Comparison of ENCODE assay signal across 21 cellular contexts in the genomic region with DNA sequence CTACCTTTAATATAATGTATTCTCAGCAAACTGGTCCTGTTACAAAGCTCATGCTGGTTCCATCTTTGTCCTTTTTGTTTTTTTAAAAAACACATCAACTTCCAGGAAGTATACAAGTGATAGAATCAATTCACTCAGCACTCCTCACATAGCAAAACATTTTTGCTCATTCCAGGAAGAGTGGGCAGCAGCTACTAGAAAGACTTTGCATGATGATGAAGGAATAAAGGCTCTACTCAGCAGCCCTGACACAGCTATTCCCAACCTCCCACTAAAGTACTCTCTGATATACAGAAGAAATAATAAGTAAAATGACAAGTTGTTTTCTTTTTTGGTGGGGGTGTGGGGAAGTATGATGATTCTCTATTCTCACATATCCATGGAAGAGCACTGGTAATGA.
"Had no signal": no experiment of that assay in that cellular context is flagged by ENCODE, and none has a peak within 500 bp of the region (broad histone marks: within the 10 kb centered on the region; RNA-seq: fewer than 3 reads in every experiment).

No MANE protein-coding gene starts in this region.

- H3K36me3 Mint-ChIP-seq: mesothelial cell of epicardium had no signal

- FAIRE-seq: endothelial cell of umbilical vein, islet of Langerhans, keratinocyte had no signal

- H3K27ac Mint-ChIP-seq: mesothelial cell of epicardium had no signal

- ATAC-seq: foreskin keratinocyte, gastrocnemius medialis, heart right ventricle, left cardiac atrium, left lung, left ventricle myocardium superior, lower lobe of right lung, mucosa of descending colon had no signal

- DNase-seq: colonic mucosa; cortex of kidney; dermis blood vessel endothelial cell; dorsolateral prefrontal cortex; effector CD4-positive, alpha-beta T cell; effector memory CD4-positive, alpha-beta T cell; foreskin keratinocyte; gastrocnemius medialis; glutamatergic neuron; heart right ventricle; hippocampal formation; left cardiac atrium; left lung; left ventricle myocardium superior; lower lobe of right lung; mesenchymal stem cell; mucosa of descending colon had no signal

- H3K4me1 Mint-ChIP-seq: mesothelial cell of epicardium had no signal

- H3K4me3 Mint-ChIP-seq: mesothelial cell of epicardium had no signal
